Comparison of ENCODE assay signal across 36 cellular contexts in genomic region chr7:135189221-135189662, GRCh38. TPM values are rescaled to one million over a fixed set of nuclear protein-coding genes. Genes with fewer than 3 reads are reported as not detected.
A peak's percentile ranks its signal among the peaks of the same experiment; 100 is the strongest.
DNase-seq lines count a peak whose midpoint lies in the region; ATAC-seq lines count a peak whose summit lies in the region.
"Had no signal": no experiment of that assay in that cellular context is flagged by ENCODE, and none has a peak within 500 bp of the region (broad histone marks: within the 10 kb centered on the region; RNA-seq: fewer than 3 reads in every experiment).

No MANE protein-coding gene starts in this region.

- POLR2A ChIA-PET in T-cell (lab: Charles Lee): no interaction called here

- no peaks in the 10 kb centered on the region for H3K27me3 ChIP-seq in layer of hippocampus (ENCODE audit: control insufficient read depth, insufficient read depth, low read length)
- H3K27me3 ChIP-seq: foreskin keratinocyte, thyroid gland, vagina had no signal

- CTCF ChIA-PET in activated naive CD4-positive, alpha-beta T cell treated with anti-CD3 and anti-CD28 coated beads, Interleukin-2, amount 10 ng/mL, durations not matched to agents 7 days and 5 days (lab: Charles Lee): interaction anchor here (0.9 kb wide), 1 partner anchor 9 kb away, joined by 3 read pairs; no protein-coding TSS in a partner anchor
- CTCF ChIA-PET in T-cell (lab: Charles Lee): no interaction called here

- H3K27ac ChIP-seq in layer of hippocampus (ENCODE audit: low read depth, low read length): peak overlapping the region; percentile 71
- H3K27ac ChIP-seq: parathyroid adenoma, thyroid gland, vagina had no signal

- H3K27me3 Mint-ChIP-seq in activated naive CD4-positive, alpha-beta T cell treated with anti-CD3 and anti-CD28 coated beads, Interleukin-2, amount 10 ng/mL, durations not matched to agents 7 days and 5 days: no peaks in the 10 kb centered on the region
- H3K27me3 Mint-ChIP-seq in stimulated activated memory B cell treated with anti-CD40 and anti-IgM and Interleukin-4, amounts not matched to agents 10 μg/mL and 1 μg/mL and 100 μg/mL, for 72 hours: no peaks in the 10 kb centered on the region
- H3K27me3 Mint-ChIP-seq in T-cell: no peaks in the 10 kb centered on the region
- H3K27me3 Mint-ChIP-seq: activated CD4-positive, alpha-beta memory T cell treated with anti-CD3 and anti-CD28 coated beads for 36 hours; CD4-positive, CD25-positive, alpha-beta regulatory T cell; dendritic cell treated with granulocyte-macrophage colony-stimulating factor and Interleukin-4, amounts not matched to agents 40 ng/mL and 50 ng/mL, for 4 days had no signal

- H3K36me3 Mint-ChIP-seq in activated naive CD4-positive, alpha-beta T cell treated with anti-CD3 and anti-CD28 coated beads, Interleukin-2, amount 10 ng/mL, durations not matched to agents 7 days and 5 days: peaks cover 49% of the 10 kb centered on the region
- H3K36me3 Mint-ChIP-seq in stimulated activated memory B cell treated with anti-CD40 and anti-IgM and Interleukin-4, amounts not matched to agents 10 μg/mL and 1 μg/mL and 100 μg/mL, for 72 hours: peaks cover 97% of the 10 kb centered on the region
- H3K36me3 Mint-ChIP-seq in T-cell: peaks cover 88% of the 10 kb centered on the region

- H3K27ac Mint-ChIP-seq in activated naive CD4-positive, alpha-beta T cell treated with anti-CD3 and anti-CD28 coated beads, Interleukin-2, amount 10 ng/mL, durations not matched to agents 7 days and 5 days: no peak overlapping the region
- H3K27ac Mint-ChIP-seq in stimulated activated memory B cell treated with anti-CD40 and anti-IgM and Interleukin-4, amounts not matched to agents 10 μg/mL and 1 μg/mL and 100 μg/mL, for 72 hours: peak overlapping the region; percentile 95
- no peak overlapping the region for H3K27ac Mint-ChIP-seq in T-cell
- H3K27ac Mint-ChIP-seq: activated CD4-positive, alpha-beta memory T cell treated with anti-CD3 and anti-CD28 coated beads for 36 hours; activated naive CD4-positive, alpha-beta T cell treated with anti-CD3 and anti-CD28 coated beads, Interleukin-2, amount 50 U/mL, for 72 hours; CD4-positive, CD25-positive, alpha-beta regulatory T cell; endodermal cell; T-helper 1 cell treated with Interleukin-12 subunit alpha and Interleukin-12 subunit beta and Interleukin-4 antibody, amounts not matched to agents 30 μg/mL and 1 μg/mL, for 36 hours had no signal

- ATAC-seq in stimulated activated memory B cell treated with anti-CD40 and anti-IgM and Interleukin-4, amounts not matched to agents 10 μg/mL and 1 μg/mL and 100 μg/mL, for 72 hours: no peak
- ATAC-seq in GM18519 (IDR thresholded peaks at IDR 0.05; ENCODE audit: low FRiP score, unreplicated experiment) (no peak), T-cell (replicated peaks in 1 of 4) (no peak), HG02852 (IDR thresholded peaks at IDR 0.05; ENCODE audit: unreplicated experiment) (no peak)
- ATAC-seq: activated naive CD4-positive, alpha-beta T cell treated with anti-CD3 and anti-CD28 coated beads, Interleukin-2, amount 50 U/mL, for 72 hours had no signal

- no peaks in the 10 kb centered on the region for H3K9me3 Mint-ChIP-seq in activated naive CD4-positive, alpha-beta T cell treated with anti-CD3 and anti-CD28 coated beads, Interleukin-2, amount 10 ng/mL, durations not matched to agents 7 days and 5 days
- H3K9me3 Mint-ChIP-seq in stimulated activated memory B cell treated with anti-CD40 and anti-IgM and Interleukin-4, amounts not matched to agents 10 μg/mL and 1 μg/mL and 100 μg/mL, for 72 hours: no peaks in the 10 kb centered on the region
- H3K9me3 Mint-ChIP-seq in T-cell: peaks cover 0 to under 1% (median 0%) of the 10 kb centered on the region in 3 donors
- H3K9me3 Mint-ChIP-seq: activated naive CD4-positive, alpha-beta T cell treated with anti-CD3 and anti-CD28 coated beads, Interleukin-2, amount 50 U/mL, for 72 hours; endodermal cell; neural crest cell had no signal

- DNase-seq in activated naive CD4-positive, alpha-beta T cell treated with anti-CD3 and anti-CD28 coated beads, Interleukin-2, amount 10 ng/mL, durations not matched to agents 7 days and 5 days: peak; percentile 11
- no peak for DNase-seq in activated naive CD4-positive, alpha-beta T cell treated with anti-CD3 and anti-CD28 coated beads, Interleukin-2, amount 50 U/mL, for 16 hours
- DNase-seq in cerebellar cortex (ENCODE audit: low spot score): peak; percentile 84
- no peak for DNase-seq in T-cell
- DNase-seq: activated CD4-positive, alpha-beta memory T cell treated with anti-CD3 and anti-CD28 coated beads for 36 hours; activated CD4-positive, alpha-beta T cell treated with anti-CD3 and anti-CD28 coated beads for 1 hour; activated CD8-positive, alpha-beta memory T cell treated with anti-CD3 and anti-CD28 coated beads, Interleukin-2, amount 50 U/mL, for 48 hours; amygdala; CD4-positive, CD25-positive, alpha-beta regulatory T cell; endodermal cell; foreskin keratinocyte; KG1; mesenchymal stem cell; NCI-H1105 treated with DMSO at 0.1 percent for 48 hours; NCI-H187 treated with DMSO at 0.1 percent for 48 hours; NCI-H524 treated with DMSO at 0.1 percent for 48 hours; stimulated activated CD4-positive, alpha-beta T cell treated with anti-CD3 and anti-CD28 coated beads, Interleukin-2, amount 100 ng/mL, for 24 hours; stimulated activated CD8-positive, alpha-beta memory T cell treated with anti-CD3 and anti-CD28 coated beads, Interleukin-4, amount 100 ng/mL, for 48 hours; thyroid gland had no signal

- no peak overlapping the region for H3K4me3 Mint-ChIP-seq in activated naive CD4-positive, alpha-beta T cell treated with anti-CD3 and anti-CD28 coated beads, Interleukin-2, amount 10 ng/mL, durations not matched to agents 7 days and 5 days
- H3K4me3 Mint-ChIP-seq in stimulated activated memory B cell treated with anti-CD40 and anti-IgM and Interleukin-4, amounts not matched to agents 10 μg/mL and 1 μg/mL and 100 μg/mL, for 72 hours: no peak overlapping the region
- no peak overlapping the region for H3K4me3 Mint-ChIP-seq in T-cell
- H3K4me3 Mint-ChIP-seq: activated CD4-positive, alpha-beta memory T cell treated with anti-CD3 and anti-CD28 coated beads for 36 hours; CD4-positive, CD25-positive, alpha-beta regulatory T cell; dendritic cell treated with granulocyte-macrophage colony-stimulating factor and Interleukin-4, amounts not matched to agents 40 ng/mL and 50 ng/mL, for 4 days; endodermal cell; neural crest cell; T-helper 1 cell treated with Interleukin-12 subunit alpha and Interleukin-12 subunit beta and Interleukin-4 antibody, amounts not matched to agents 30 μg/mL and 1 μg/mL, for 36 hours had no signal

- no peaks in the 10 kb centered on the region for H3K4me1 Mint-ChIP-seq in activated naive CD4-positive, alpha-beta T cell treated with anti-CD3 and anti-CD28 coated beads, Interleukin-2, amount 10 ng/mL, durations not matched to agents 7 days and 5 days
- H3K4me1 Mint-ChIP-seq in stimulated activated memory B cell treated with anti-CD40 and anti-IgM and Interleukin-4, amounts not matched to agents 10 μg/mL and 1 μg/mL and 100 μg/mL, for 72 hours: peaks cover 76% of the 10 kb centered on the region
- no peaks in the 10 kb centered on the region for H3K4me1 Mint-ChIP-seq in T-cell
- H3K4me1 Mint-ChIP-seq: endodermal cell, neural crest cell had no signal

RNA-seq across cellular contexts. Expression of gene CYREN, which starts 18.7 kb away (rescaled TPM):
- total RNA-seq in T-cell: 10 to 100 TPM; 24.3 to 46.4 (median 44.6) TPM

RNA-seq across cellular contexts. Expression of gene WDR91, which starts 22.1 kb away (rescaled TPM):
- total RNA-seq in T-cell: 10 to 100 TPM; 28.1 to 41.2 (median 37.6) TPM

RNA-seq across cellular contexts. Expression of gene TMEM140, which starts 41.4 kb away (rescaled TPM):
- 10 to 100 TPM; 20.7 to 32.7 (median 25.8) TPM for total RNA-seq in T-cell
- total RNA-seq: endodermal cell, foreskin keratinocyte, H1, MCF 10A had no signal

RNA-seq across cellular contexts. Expression of gene STRA8, which starts 44.4 kb away (rescaled TPM):
- total RNA-seq in T-cell: not detected
- total RNA-seq: A172; activated CD4-positive, alpha-beta memory T cell treated with anti-CD3 and anti-CD28 coated beads for 36 hours; activated naive CD4-positive, alpha-beta T cell treated with anti-CD3 and anti-CD28 coated beads, Interleukin-2, amount 50 U/mL, for 72 hours; bronchial epithelial cell; CD4-positive, CD25-positive, alpha-beta regulatory T cell; Daoy; endodermal cell; esophagus mucosa; foreskin keratinocyte; H1; HT1080; MCF 10A; neural crest cell; thyroid gland; vagina had no signal

Comparison
In these comparisons a context has a peak if more than half of its experiments do, and no peak if none do; other contexts are left out.
1. DNase-seq: peak in activated naive CD4-positive, alpha-beta T cell treated with anti-CD3 and anti-CD28 coated beads, Interleukin-2, amount 10 ng/mL, durations not matched to agents 7 days and 5 days (single experiment) and cerebellar cortex (single experiment); none in activated naive CD4-positive, alpha-beta T cell treated with anti-CD3 and anti-CD28 coated beads, Interleukin-2, amount 50 U/mL, for 16 hours (single experiment) and T-cell (0 of 34).